Comparison of ENCODE assay signal across 9 cellular contexts in the genomic region with DNA sequence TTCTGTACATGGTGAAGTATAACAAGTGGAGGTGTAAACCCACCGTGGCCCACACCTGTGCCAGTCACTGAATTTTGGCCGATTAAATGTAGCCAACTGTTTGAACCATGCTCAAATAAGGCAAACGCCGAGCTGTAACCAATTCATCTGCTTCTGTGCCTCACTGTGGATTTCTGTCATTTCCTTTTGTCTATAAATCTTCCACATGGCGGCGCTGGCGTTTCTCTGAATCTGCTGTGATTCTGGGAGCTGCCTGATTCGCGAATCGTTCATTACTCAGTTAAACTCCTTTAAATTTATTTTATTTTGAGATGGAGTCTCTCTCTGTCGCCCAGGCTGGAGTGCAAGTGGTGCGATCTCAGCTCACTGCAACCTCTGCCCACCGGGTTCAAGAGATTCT. TPM values are rescaled to one million over a fixed set of nuclear protein-coding genes. Genes with fewer than 3 reads are reported as not detected.
DNase-seq lines count a peak whose midpoint lies in the region; ATAC-seq, FAIRE-seq and TF ChIP-seq lines count a peak whose summit lies in the region.
"Had no signal": no experiment of that assay in that cellular context is flagged by ENCODE, and none has a peak within 500 bp of the region (broad histone marks: within the 10 kb centered on the region; RNA-seq: fewer than 3 reads in every experiment).

No MANE protein-coding gene starts in this region.

- 42 to 68% methylated on average over 13 of the region's 13 CpGs for WGBS in sigmoid colon, 2 donors

- H3K36me3 Mint-ChIP-seq in T-helper 2 cell treated with Interferon-gamma antibody and Interleukin-4, amounts not matched to agents 5 μg/mL and 100 μg/mL, for 36 hours (ENCODE audit: low read depth) = no peaks in the 10 kb centered on the region

- H3K27ac ChIP-seq in foreskin keratinocyte (no peak overlapping the region), sigmoid colon (peak overlapping the region in 1 of 4 donors; percentile 77)

- TF ChIP-seq EP300 in sigmoid colon (IDR thresholded peaks at IDR 0.05) = no peak

- H3K27me3 Mint-ChIP-seq in T-helper 2 cell treated with Interferon-gamma antibody and Interleukin-4, amounts not matched to agents 5 μg/mL and 100 μg/mL, for 36 hours (ENCODE audit: low read depth) = peaks cover 3% of the 10 kb centered on the region

- H3K4me1 ChIP-seq in foreskin keratinocyte = no peaks in the 10 kb centered on the region
- peaks cover 0 to 32% (median 22%) of the 10 kb centered on the region in 4 donors for H3K4me1 ChIP-seq in sigmoid colon

- no peak overlapping the region for H3K4me3 ChIP-seq in sigmoid colon

- H3K27me3 ChIP-seq in foreskin keratinocyte (no peaks in the 10 kb centered on the region), sigmoid colon (no peaks in the 10 kb centered on the region)

- H3K4me1 Mint-ChIP-seq in T-helper 2 cell treated with Interferon-gamma antibody and Interleukin-4, amounts not matched to agents 5 μg/mL and 100 μg/mL, for 36 hours (ENCODE audit: low read depth) = no peaks in the 10 kb centered on the region

- DNase-seq in A172 (ENCODE audit: low spot score) = peak; percentile 7
- no peak for DNase-seq in GM18507 (ENCODE audit: extremely low spot score, insufficient read length, low read depth)
- DNase-seq in T-helper 2 cell treated with Interferon-gamma antibody and Interleukin-4, amounts not matched to agents 5 μg/mL and 100 μg/mL, for 36 hours (ENCODE audit: low spot score) = peak; percentile 6
- no peak for DNase-seq in foreskin keratinocyte
- no peak for DNase-seq in NK-92 (lab: John Stamatoyannopoulos, UW; ENCODE audit: unreplicated experiment)
- DNase-seq in LoVo (ENCODE audit: low spot score) = no peak
- DNase-seq in sigmoid colon = no peak

- no peak overlapping the region for H3K4me3 Mint-ChIP-seq in T-helper 2 cell treated with Interferon-gamma antibody and Interleukin-4, amounts not matched to agents 5 μg/mL and 100 μg/mL, for 36 hours

- H3K9me3 Mint-ChIP-seq in T-helper 2 cell treated with Interferon-gamma antibody and Interleukin-4, amounts not matched to agents 5 μg/mL and 100 μg/mL, for 36 hours = no peaks in the 10 kb centered on the region

- no peak overlapping the region for H3K27ac Mint-ChIP-seq in T-helper 2 cell treated with Interferon-gamma antibody and Interleukin-4, amounts not matched to agents 5 μg/mL and 100 μg/mL, for 36 hours

- no peak for ATAC-seq in foreskin keratinocyte
- ATAC-seq in HG02852 (IDR thresholded peaks at IDR 0.05; ENCODE audit: unreplicated experiment) = no peak

- intact Hi-C loops in sigmoid colon (cut with DNase I) = no loop called here

- TF ChIP-seq POLR2A in sigmoid colon (IDR thresholded peaks at IDR 0.05) = no peak

- peak; percentile 37 for TF ChIP-seq CTCF in foreskin keratinocyte (conservative IDR thresholded peaks at IDR 0.05)
- no peak for TF ChIP-seq CTCF in sigmoid colon (IDR thresholded peaks at IDR 0.05)

- H3K36me3 ChIP-seq in sigmoid colon = no peaks in the 10 kb centered on the region

- H3K9me3 ChIP-seq in sigmoid colon = no peaks in the 10 kb centered on the region

- peak; percentile 12 for FAIRE-seq in GM18507 (lab: Jason Lieb, UNC)
- FAIRE-seq: endometrium had no signal

RNA-seq across cellular contexts. Expression of a gene that starts 19.2 kb away (rescaled TPM):
- total RNA-seq in A172 (2014; rRNA removed; shearing (Covaris generic)) = not detected in 2 replicates
- total RNA-seq in foreskin keratinocyte (not detected in 2 replicates), sigmoid colon (under 1 TPM in 1 of 4 donors, not detected in 3; 0.14 TPM)
- polyA plus RNA-seq in foreskin keratinocyte (not detected in 2 replicates), sigmoid colon (not detected)

Comparison
In these comparisons a context has a peak if more than half of its experiments do, and no peak if none do; other contexts are left out.
1. DNase-seq: peak in A172 (single experiment) and T-helper 2 cell treated with Interferon-gamma antibody and Interleukin-4, amounts not matched to agents 5 μg/mL and 100 μg/mL, for 36 hours (single experiment); none in GM18507 (single experiment), foreskin keratinocyte (0 of 2), NK-92 (single experiment), LoVo (single experiment) and sigmoid colon (single experiment).